Comparison of ENCODE assay signal across 1 cellular context in the genomic region with DNA sequence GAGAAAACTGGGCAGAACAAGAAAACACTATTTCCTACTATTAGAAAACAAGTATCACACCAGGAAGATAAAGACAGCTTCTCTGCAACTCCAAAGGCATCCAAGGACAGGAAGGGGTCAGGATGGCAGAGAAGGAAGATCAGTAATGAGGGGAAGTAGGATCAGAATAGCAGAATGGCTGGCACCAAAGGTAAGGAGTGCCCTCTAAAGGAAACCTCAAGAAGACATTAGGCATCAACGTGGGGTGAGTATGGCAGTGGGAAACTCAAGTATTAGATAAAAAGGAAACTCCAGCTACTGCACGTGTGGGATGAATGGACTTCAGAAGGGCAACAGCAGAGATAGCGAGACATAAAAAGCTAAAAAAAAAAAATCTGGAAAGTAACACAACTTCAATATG.
TF ChIP-seq lines count a peak whose summit lies in the region.

No MANE protein-coding gene starts in this region.

TF ChIP-seq in HCT116, 20 proteins besides CTCF, POLR2A, EP300 and RAD21:
- no peak for TF ChIP-seq CEBPB (IDR thresholded peaks at IDR 0.05; ENCODE audit: low read depth)
- no peak for TF ChIP-seq YY1 (IDR thresholded peaks at IDR 0.05; ENCODE audit: extremely low read depth, insufficient replicate concordance, low read depth, low read length)
- TF ChIP-seq SP1 (IDR thresholded peaks at IDR 0.05; ENCODE audit: low read depth) = no peak
- no peak for TF ChIP-seq FOSL1 (IDR thresholded peaks at IDR 0.05; ENCODE audit: low read depth)
- TF ChIP-seq, protein P1, sequence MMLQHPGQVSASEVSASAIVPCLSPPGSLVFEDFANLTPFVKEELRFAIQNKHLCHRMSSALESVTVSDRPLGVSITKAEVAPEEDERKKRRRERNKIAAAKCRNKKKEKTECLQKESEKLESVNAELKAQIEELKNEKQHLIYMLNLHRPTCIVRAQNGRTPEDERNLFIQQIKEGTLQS (IDR thresholded peaks at IDR 0.05) = no peak
- TF ChIP-seq CBX3 (IDR thresholded peaks at IDR 0.05; ENCODE audit: low read depth) = no peak
- no peak for TF ChIP-seq ELF1 (IDR thresholded peaks at IDR 0.05; ENCODE audit: borderline replicate concordance, low read depth)
- TF ChIP-seq ZNF274 (IDR thresholded peaks at IDR 0.05; ENCODE audit: low read depth, low read length) = no peak
- TF ChIP-seq, protein P2, sequence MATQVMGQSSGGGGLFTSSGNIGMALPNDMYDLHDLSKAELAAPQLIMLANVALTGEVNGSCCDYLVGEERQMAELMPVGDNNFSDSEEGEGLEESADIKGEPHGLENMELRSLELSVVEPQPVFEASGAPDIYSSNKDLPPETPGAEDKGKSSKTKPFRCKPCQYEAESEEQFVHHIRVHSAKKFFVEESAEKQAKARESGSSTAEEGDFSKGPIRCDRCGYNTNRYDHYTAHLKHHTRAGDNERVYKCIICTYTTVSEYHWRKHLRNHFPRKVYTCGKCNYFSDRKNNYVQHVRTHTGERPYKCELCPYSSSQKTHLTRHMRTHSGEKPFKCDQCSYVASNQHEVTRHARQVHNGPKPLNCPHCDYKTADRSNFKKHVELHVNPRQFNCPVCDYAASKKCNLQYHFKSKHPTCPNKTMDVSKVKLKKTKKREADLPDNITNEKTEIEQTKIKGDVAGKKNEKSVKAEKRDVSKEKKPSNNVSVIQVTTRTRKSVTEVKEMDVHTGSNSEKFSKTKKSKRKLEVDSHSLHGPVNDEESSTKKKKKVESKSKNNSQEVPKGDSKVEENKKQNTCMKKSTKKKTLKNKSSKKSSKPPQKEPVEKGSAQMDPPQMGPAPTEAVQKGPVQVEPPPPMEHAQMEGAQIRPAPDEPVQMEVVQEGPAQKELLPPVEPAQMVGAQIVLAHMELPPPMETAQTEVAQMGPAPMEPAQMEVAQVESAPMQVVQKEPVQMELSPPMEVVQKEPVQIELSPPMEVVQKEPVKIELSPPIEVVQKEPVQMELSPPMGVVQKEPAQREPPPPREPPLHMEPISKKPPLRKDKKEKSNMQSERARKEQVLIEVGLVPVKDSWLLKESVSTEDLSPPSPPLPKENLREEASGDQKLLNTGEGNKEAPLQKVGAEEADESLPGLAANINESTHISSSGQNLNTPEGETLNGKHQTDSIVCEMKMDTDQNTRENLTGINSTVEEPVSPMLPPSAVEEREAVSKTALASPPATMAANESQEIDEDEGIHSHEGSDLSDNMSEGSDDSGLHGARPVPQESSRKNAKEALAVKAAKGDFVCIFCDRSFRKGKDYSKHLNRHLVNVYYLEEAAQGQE (IDR thresholded peaks at IDR 0.05; ENCODE audit: low read depth) = no peak
- TF ChIP-seq TCF7L2 (IDR thresholded peaks at IDR 0.05; ENCODE audit: borderline replicate concordance, extremely low read depth, insufficient read depth, insufficient read length) = no peak
- TF ChIP-seq, protein P3, sequence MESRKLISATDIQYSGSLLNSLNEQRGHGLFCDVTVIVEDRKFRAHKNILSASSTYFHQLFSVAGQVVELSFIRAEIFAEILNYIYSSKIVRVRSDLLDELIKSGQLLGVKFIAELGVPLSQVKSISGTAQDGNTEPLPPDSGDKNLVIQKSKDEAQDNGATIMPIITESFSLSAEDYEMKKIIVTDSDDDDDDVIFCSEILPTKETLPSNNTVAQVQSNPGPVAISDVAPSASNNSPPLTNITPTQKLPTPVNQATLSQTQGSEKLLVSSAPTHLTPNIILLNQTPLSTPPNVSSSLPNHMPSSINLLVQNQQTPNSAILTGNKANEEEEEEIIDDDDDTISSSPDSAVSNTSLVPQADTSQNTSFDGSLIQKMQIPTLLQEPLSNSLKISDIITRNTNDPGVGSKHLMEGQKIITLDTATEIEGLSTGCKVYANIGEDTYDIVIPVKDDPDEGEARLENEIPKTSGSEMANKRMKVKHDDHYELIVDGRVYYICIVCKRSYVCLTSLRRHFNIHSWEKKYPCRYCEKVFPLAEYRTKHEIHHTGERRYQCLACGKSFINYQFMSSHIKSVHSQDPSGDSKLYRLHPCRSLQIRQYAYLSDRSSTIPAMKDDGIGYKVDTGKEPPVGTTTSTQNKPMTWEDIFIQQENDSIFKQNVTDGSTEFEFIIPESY (IDR thresholded peaks at IDR 0.05; ENCODE audit: extremely low read depth, insufficient replicate concordance, low read length) = no peak
- TF ChIP-seq ZFX (IDR thresholded peaks at IDR 0.05) = no peak
- TF ChIP-seq SIN3A (IDR thresholded peaks at IDR 0.05; ENCODE audit: low read depth) = no peak
- no peak for TF ChIP-seq MAX (IDR thresholded peaks at IDR 0.05)
- TF ChIP-seq POLR2AphosphoS5 (IDR thresholded peaks at IDR 0.05; ENCODE audit: low read depth, low read length) = no peak
- no peak for TF ChIP-seq SRF (IDR thresholded peaks at IDR 0.05; ENCODE audit: low read depth)
- TF ChIP-seq JUND (IDR thresholded peaks at IDR 0.05) = no peak
- TF ChIP-seq EGR1 (IDR thresholded peaks at IDR 0.05; ENCODE audit: low read depth) = no peak
- no peak for TF ChIP-seq EZH2phosphoT487 (IDR thresholded peaks at IDR 0.05; ENCODE audit: borderline replicate concordance)
